Comparison of ENCODE assay signal across 9 cellular contexts in the genomic region with DNA sequence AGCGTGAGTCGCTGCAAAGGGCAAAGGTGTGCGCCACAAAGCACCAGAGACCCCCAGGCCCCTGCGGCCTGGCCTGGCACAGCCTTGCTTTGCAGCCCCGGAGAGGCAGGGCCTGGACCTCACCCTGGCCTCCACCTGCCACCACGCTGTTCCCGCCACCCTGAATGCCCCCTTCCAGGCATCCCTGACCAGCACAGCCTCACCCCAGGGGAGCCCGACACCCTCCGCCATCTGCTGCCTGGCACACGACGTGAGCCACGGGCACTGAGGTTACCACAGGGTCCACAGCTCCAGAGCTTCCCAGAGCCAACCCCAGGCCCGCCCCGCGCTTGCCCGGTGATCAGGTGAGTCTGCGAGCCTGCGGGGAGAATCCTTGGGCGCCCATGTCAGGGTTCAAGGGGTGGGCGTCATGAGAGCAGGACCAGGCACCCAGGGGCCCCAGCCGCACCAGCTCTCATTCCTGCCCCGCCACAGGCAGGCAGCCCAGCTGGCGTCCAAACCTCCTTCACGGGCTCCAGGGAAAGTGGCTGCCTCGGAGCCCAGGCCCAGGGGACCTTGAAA.
DNase-seq lines count a peak whose midpoint lies in the region; ATAC-seq and TF ChIP-seq lines count a peak whose summit lies in the region.
"Had no signal": no experiment of that assay in that cellular context is flagged by ENCODE, and none has a peak within 500 bp of the region (broad histone marks: within the 10 kb centered on the region; RNA-seq: fewer than 3 reads in every experiment).

No MANE protein-coding gene starts in this region.

- in situ Hi-C loops in mammary epithelial cell (cut with MboI; ENCODE audit: low sequenced_read_pairs in 2 of 2) = no loop called here

- H3K36me3 ChIP-seq in breast epithelium (no peaks in the 10 kb centered on the region), mammary epithelial cell (ENCODE audit: insufficient read depth, low read length) (no peaks in the 10 kb centered on the region), mucosa of rectum (ENCODE audit: control insufficient read depth in 2 of 2, insufficient read depth in 2 of 2, low read length in 2 of 2) (no peaks in the 10 kb centered on the region), urinary bladder (ENCODE audit: insufficient read depth) (no peaks in the 10 kb centered on the region)

- peak overlapping the region in 1 of 2 donors; percentile 66 for H3K27ac ChIP-seq in breast epithelium
- no peak overlapping the region for H3K27ac ChIP-seq in mammary epithelial cell (ENCODE audit: insufficient read depth, low read depth, low read length)
- no peak overlapping the region for H3K27ac ChIP-seq in mucosa of rectum (ENCODE audit: low read depth in 2 of 2, low read length in 2 of 2)
- no peak overlapping the region for H3K27ac ChIP-seq in urinary bladder (ENCODE audit: low read depth)

- no peak for TF ChIP-seq POLR2A in breast epithelium (IDR thresholded peaks at IDR 0.05)

- peak overlapping the region; percentile 97 for H3K4me3 Mint-ChIP-seq in activated T-helper 17 cell treated with anti-CD3 and anti-CD28 coated beads, Interleukin-2, amount 50 U/mL, for 72 hours

- DNase-seq in breast epithelium (ENCODE audit: low spot score in 2 of 2) (no peak), mammary epithelial cell (no peak), SHP77 (lab: John Stamatoyannopoulos, UW) (no peak), NCI-H2196 treated with DMSO at 0.1 percent for 48 hours (lab: John Stamatoyannopoulos, UW; ENCODE audit: unreplicated experiment) (no peak), NCI-H82 (lab: John Stamatoyannopoulos, UW) (no peak)
- DNase-seq: retina had no signal

- no peaks in the 10 kb centered on the region for H3K9me3 Mint-ChIP-seq in activated T-helper 17 cell treated with anti-CD3 and anti-CD28 coated beads, Interleukin-2, amount 50 U/mL, for 72 hours

- H3K9ac ChIP-seq in mammary epithelial cell (ENCODE audit: insufficient read depth, low read length) = no peak overlapping the region
- H3K9ac ChIP-seq in mucosa of rectum (ENCODE audit: low read depth in 1 of 2, low read length in 2 of 2) = peak overlapping the region in 1 of 2 donors; percentile 34

- peak overlapping the region; percentile 94 for H3K27ac Mint-ChIP-seq in activated T-helper 17 cell treated with anti-CD3 and anti-CD28 coated beads, Interleukin-2, amount 50 U/mL, for 72 hours

- intact Hi-C loops in breast epithelium (cut with DNase I; ENCODE audit: low total_unique reads) = no loop called here
- intact Hi-C loops in mammary epithelial cell (cut with micrococcal nuclease) = no loop called here

- no peak overlapping the region for H2AFZ ChIP-seq in mammary epithelial cell (ENCODE audit: low read depth, low read length)

- TF ChIP-seq CTCF in breast epithelium (IDR thresholded peaks at IDR 0.05) (no peak), mammary epithelial cell (conservative IDR thresholded peaks at IDR 0.05 in 1 of 2, IDR thresholded peaks at IDR 0.05 in 1 of 2; ENCODE audit: extremely low read depth in 1 of 2, insufficient read depth in 1 of 2, low read depth in 1 of 2, low read length in 2 of 2) (no peak)

- no peaks in the 10 kb centered on the region for H3K27me3 Mint-ChIP-seq in activated T-helper 17 cell treated with anti-CD3 and anti-CD28 coated beads, Interleukin-2, amount 50 U/mL, for 72 hours

- no peaks in the 10 kb centered on the region for H3K79me2 ChIP-seq in mammary epithelial cell (ENCODE audit: insufficient read depth, low read length)

- H3K4me1 Mint-ChIP-seq in activated T-helper 17 cell treated with anti-CD3 and anti-CD28 coated beads, Interleukin-2, amount 50 U/mL, for 72 hours = peaks cover 9% of the 10 kb centered on the region

- H3K4me1 ChIP-seq in breast epithelium = no peaks in the 10 kb centered on the region
- H3K4me1 ChIP-seq in mammary epithelial cell (ENCODE audit: insufficient read depth, low read length) = no peaks in the 10 kb centered on the region
- H3K4me1 ChIP-seq in mucosa of rectum (ENCODE audit: control insufficient read depth in 2 of 2, insufficient read depth in 2 of 2, low read length in 2 of 2) = peaks cover 0 to 2% of the 10 kb centered on the region in 2 donors
- H3K4me1 ChIP-seq in urinary bladder (ENCODE audit: insufficient read depth) = no peaks in the 10 kb centered on the region

- BruUV-seq in mammary epithelial cell (replicated peaks; lab: Mats Ljungman, UMichigan) = no TSS peak

- WGBS in mammary epithelial cell (ENCODE audit: low coverage, missing lambda C conversion rate) = 86% methylated on average over 8 of the region's 25 CpGs
- WGBS in urinary bladder = 88% methylated on average over 25 of the region's 25 CpGs

- CTCF ChIA-PET in mammary epithelial cell (lab: Charles Lee; ENCODE audit: low non-redundant PET) = no interaction called here

- peaks cover 0 to 22% of the 10 kb centered on the region in 2 donors for H3K27me3 ChIP-seq in breast epithelium
- no peaks in the 10 kb centered on the region for H3K27me3 ChIP-seq in mammary epithelial cell (ENCODE audit: insufficient read depth, low read length)
- no peaks in the 10 kb centered on the region for H3K27me3 ChIP-seq in mucosa of rectum (ENCODE audit: control insufficient read depth in 2 of 2, insufficient read depth in 2 of 2, low read length in 2 of 2)

- H3K9me3 ChIP-seq in breast epithelium (peaks cover 0 to 7% of the 10 kb centered on the region in 2 donors), mammary epithelial cell (replicated peaks; ENCODE audit: insufficient read depth, low read length) (peaks cover 50% of the 10 kb centered on the region), mucosa of rectum (ENCODE audit: control insufficient read depth in 2 of 2, low read length in 2 of 2) (no peaks in the 10 kb centered on the region)

- dilution Hi-C loops in mammary epithelial cell (cut with HindIII; ENCODE audit: low sequenced_read_pairs) = no loop called here

- ATAC-seq in activated T-helper 17 cell treated with anti-CD3 and anti-CD28 coated beads, Interleukin-2, amount 50 U/mL, for 72 hours (replicated peaks) = no peak

- peaks cover 52% of the 10 kb centered on the region for H3K36me3 Mint-ChIP-seq in activated T-helper 17 cell treated with anti-CD3 and anti-CD28 coated beads, Interleukin-2, amount 50 U/mL, for 72 hours (ENCODE audit: low read depth)

- no peak overlapping the region for H3K4me2 ChIP-seq in mammary epithelial cell (ENCODE audit: insufficient read depth, low read depth, low read length)

- H3K4me3 ChIP-seq in breast epithelium (peak overlapping the region; percentile 46 to 55 (median 47)), mammary epithelial cell (replicated peaks in 1 of 3; ENCODE audit: insufficient read depth in 1 of 3, low read depth in 2 of 3, low read length in 3 of 3) (no peak overlapping the region), mucosa of rectum (ENCODE audit: low read length in 2 of 2) (peak overlapping the region; percentile 46 to 71), urinary bladder (ENCODE audit: low read depth, low read length) (peak overlapping the region; percentile 17)

- H4K20me1 ChIP-seq in mammary epithelial cell (ENCODE audit: insufficient read depth, low read length) = no peaks in the 10 kb centered on the region

Comparison
In these comparisons a context has a peak if more than half of its experiments do, and no peak if none do; other contexts are left out.
1. H3K4me3 ChIP-seq: peak in breast epithelium (3 of 3), mucosa of rectum (2 of 2) and urinary bladder (single experiment); none in mammary epithelial cell (0 of 3).